In the genomic region with DNA sequence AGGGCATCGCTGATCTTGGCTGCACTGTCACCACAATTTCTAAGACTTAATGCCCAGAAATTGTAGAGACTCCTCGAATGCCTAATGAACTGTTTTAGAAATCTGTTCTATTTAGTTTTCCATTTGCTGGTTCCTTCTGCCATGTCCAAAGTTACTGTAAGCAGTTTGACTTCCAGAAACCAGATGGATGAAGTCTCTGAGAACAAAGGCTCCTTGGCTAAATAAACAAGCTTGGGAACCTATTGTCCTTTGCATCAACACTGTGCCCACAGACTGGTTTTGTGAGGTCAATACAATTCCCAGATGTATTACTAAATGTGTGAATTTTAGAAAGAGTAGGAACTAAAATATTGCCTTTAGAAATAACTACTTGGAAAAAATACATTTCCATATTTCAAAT, we compare ENCODE assay signal across 25 cellular contexts.
"Had no signal": no experiment of that assay in that cellular context is flagged by ENCODE, and none has a peak within 500 bp of the region (broad histone marks: within the 10 kb centered on the region; RNA-seq: fewer than 3 reads in every experiment).

No MANE protein-coding gene starts in this region.

- H3K9me3 Mint-ChIP-seq: activated T-helper 17 cell treated with anti-CD3 and anti-CD28 coated beads, Interleukin-2, amount 50 U/mL, for 72 hours; memory B cell; T-cell had no signal

- H3K4me1 Mint-ChIP-seq: activated T-helper 17 cell treated with anti-CD3 and anti-CD28 coated beads, Interleukin-2, amount 50 U/mL, for 72 hours; memory B cell; natural killer cell; T-cell had no signal

- H3K27ac Mint-ChIP-seq: activated naive CD8-positive, alpha-beta T cell treated with anti-CD3 and anti-CD28 coated beads, Interleukin-2, amount 50 U/mL, for 24 hours; activated T-helper 17 cell treated with anti-CD3 and anti-CD28 coated beads, Interleukin-2, amount 50 U/mL, for 72 hours; memory B cell; natural killer cell; T-cell had no signal

- H3K36me3 Mint-ChIP-seq: memory B cell, natural killer cell, T-cell had no signal

- ATAC-seq: activated CD4-positive, CD25-positive, alpha-beta regulatory T cell treated with anti-CD3 and anti-CD28 coated beads, Interleukin-2, amount 50 U/mL, for 24 hours; activated naive CD8-positive, alpha-beta T cell treated with anti-CD3 and anti-CD28 coated beads, Interleukin-2, amount 50 U/mL, for 24 hours; activated T-helper 17 cell treated with anti-CD3 and anti-CD28 coated beads, Interleukin-2, amount 50 U/mL, for 72 hours; left ventricle myocardium superior; natural killer cell; stimulated activated naive CD8-positive, alpha-beta T cell treated with anti-CD3 and anti-CD28 coated beads, Interleukin-15, Interleukin-2, amounts not matched to agents 100 U/mL and 50 U/mL, for 24 hours; T-cell had no signal

- H3K4me3 Mint-ChIP-seq: activated naive CD8-positive, alpha-beta T cell treated with anti-CD3 and anti-CD28 coated beads, Interleukin-2, amount 50 U/mL, for 24 hours; activated T-helper 17 cell treated with anti-CD3 and anti-CD28 coated beads, Interleukin-2, amount 50 U/mL, for 72 hours; memory B cell; natural killer cell; T-cell had no signal

- H3K4me3 ChIP-seq: ascending aorta, right atrium auricular region, transverse colon, vagina had no signal

- DNase-seq: activated CD4-positive, alpha-beta T cell treated with anti-CD3 and anti-CD28 coated beads, Interleukin-2, amount 50 U/mL, for 4 hours; activated naive CD4-positive, alpha-beta T cell treated with Interleukin-2 at 50 U/mL for 16 hours; activated naive CD8-positive, alpha-beta T cell treated with anti-CD3 and anti-CD28 coated beads, Interleukin-2, amount 50 U/mL, for 24 hours; activated T-cell treated with anti-CD3 and anti-CD28 coated beads for 4 hours; central memory CD4-positive, alpha-beta T cell; cortex of kidney; effector CD4-positive, alpha-beta T cell; hypothalamus; kidney glomerular epithelial cell; left ventricle myocardium superior; natural killer cell; nucleus accumbens; small intestine; stimulated activated CD4-positive, alpha-beta T cell treated with anti-CD3 and anti-CD28 coated beads, Interleukin-4, amount 100 ng/mL, for 4 hours; stimulated activated CD8-positive, alpha-beta memory T cell treated with anti-CD3 and anti-CD28 coated beads, Interleukin-4, amount 100 ng/mL, for 48 hours; stimulated activated naive CD8-positive, alpha-beta T cell treated with anti-CD3 and anti-CD28 coated beads, Interleukin-15, Interleukin-2, amounts not matched to agents 100 U/mL and 50 U/mL, for 24 hours; T-cell; T-helper 9 cell; transverse colon had no signal

- H3K27me3 Mint-ChIP-seq: activated naive CD8-positive, alpha-beta T cell treated with anti-CD3 and anti-CD28 coated beads, Interleukin-2, amount 50 U/mL, for 24 hours; activated T-helper 17 cell treated with anti-CD3 and anti-CD28 coated beads, Interleukin-2, amount 50 U/mL, for 72 hours; memory B cell; T-cell had no signal
